Comparison of ENCODE assay signal across 11 cellular contexts in genomic region chr7:5541087-5541992, GRCh38. TPM values are rescaled to one million over a fixed set of nuclear protein-coding genes. Genes with fewer than 3 reads are reported as not detected.
DNase-seq lines count a peak whose midpoint lies in the region; ATAC-seq and TF ChIP-seq lines count a peak whose summit lies in the region.
"Had no signal": no experiment of that assay in that cellular context is flagged by ENCODE, and none has a peak within 500 bp of the region (broad histone marks: within the 10 kb centered on the region; RNA-seq: fewer than 3 reads in every experiment).

No MANE protein-coding gene starts in this region.

- DNase-seq in neuronal stem cell (ENCODE audit: low spot score) (no peak), body of pancreas (no peak), left ventricle myocardium superior (no peak), sigmoid colon (no peak)
- no peak for DNase-seq in effector memory CD4-positive, alpha-beta T cell
- DNase-seq: MG63, pancreas, Peyer's patch had no signal

- H4K8ac ChIP-seq in neuronal stem cell (ENCODE audit: low read depth, low read length): no peak overlapping the region

- H2AFZ ChIP-seq in neuronal stem cell (ENCODE audit: low read length): no peak overlapping the region

- peak overlapping the region; percentile 97 for H2AK5ac ChIP-seq in neuronal stem cell (ENCODE audit: low read depth, low read length)

- H3K4me1 ChIP-seq in neuronal stem cell (ENCODE audit: control insufficient read depth in 2 of 2, insufficient read depth in 1 of 2, low read depth in 1 of 2, low read length in 2 of 2) (no peaks in the 10 kb centered on the region), body of pancreas (peaks cover 2% of the 10 kb centered on the region), sigmoid colon (no peaks in the 10 kb centered on the region)
- H3K4me1 ChIP-seq in effector memory CD4-positive, alpha-beta T cell (ENCODE audit: control insufficient read depth, insufficient read depth, low read length, poor library complexity, severe bottlenecking): peaks cover 9% of the 10 kb centered on the region

- peak overlapping the region; percentile 22 for H2BK12ac ChIP-seq in neuronal stem cell (ENCODE audit: low read length)

- no peak overlapping the region for H3K4me3 ChIP-seq in neuronal stem cell (ENCODE audit: low read length in 2 of 2)
- H3K4me3 ChIP-seq in body of pancreas: no peak overlapping the region
- no peak overlapping the region for H3K4me3 ChIP-seq in effector memory CD4-positive, alpha-beta T cell (ENCODE audit: insufficient read depth, low read depth, low read length, poor library complexity, severe bottlenecking)
- H3K4me3 ChIP-seq in sigmoid colon: no peak overlapping the region
- H3K4me3 ChIP-seq: MG63, pancreas had no signal

- H3K27ac ChIP-seq in neuronal stem cell (replicated peaks; ENCODE audit: low read length): no peak overlapping the region
- H3K27ac ChIP-seq in body of pancreas: no peak overlapping the region
- H3K27ac ChIP-seq in effector memory CD4-positive, alpha-beta T cell (ENCODE audit: insufficient read depth, low read length, poor library complexity, severe bottlenecking): no peak overlapping the region
- no peak overlapping the region for H3K27ac ChIP-seq in sigmoid colon
- H3K27ac ChIP-seq: pancreas had no signal

- no peaks in the 10 kb centered on the region for H3K79me1 ChIP-seq in neuronal stem cell (ENCODE audit: low read depth, low read length)

- peak overlapping the region; percentile 76 for H3K18ac ChIP-seq in neuronal stem cell (ENCODE audit: low read length)

- peak overlapping the region; percentile 71 for H3K14ac ChIP-seq in neuronal stem cell (ENCODE audit: low read length)

- TF ChIP-seq CTCF in body of pancreas (IDR thresholded peaks at IDR 0.05) (no peak), sigmoid colon (IDR thresholded peaks at IDR 0.05) (no peak)

- TF ChIP-seq POLR2A in body of pancreas (IDR thresholded peaks at IDR 0.05): no peak
- TF ChIP-seq POLR2A in sigmoid colon (IDR thresholded peaks at IDR 0.05): no peak

- peak overlapping the region; percentile 21 for H3K9ac ChIP-seq in neuronal stem cell (ENCODE audit: low read depth, low read length, poor library complexity)

- ATAC-seq in GM18858 (IDR thresholded peaks at IDR 0.05; ENCODE audit: unreplicated experiment) (peak; percentile 49), GM21619 (IDR thresholded peaks at IDR 0.05; ENCODE audit: unreplicated experiment) (peak; percentile 61), HG03439 (IDR thresholded peaks at IDR 0.05; ENCODE audit: unreplicated experiment) (peak; percentile 77), body of pancreas (no peak), left ventricle myocardium superior (no peak)
- ATAC-seq: pancreas had no signal

- intact Hi-C loops in body of pancreas (cut with DNase I) (no loop called here), left ventricle myocardium superior (cut with micrococcal nuclease) (no loop called here), sigmoid colon (cut with DNase I) (no loop called here)

- peak overlapping the region; percentile 53 for H3K4ac ChIP-seq in neuronal stem cell (ENCODE audit: low read length)

- peaks cover 0 to 1% of the 10 kb centered on the region in 2 donors for H3K9me3 ChIP-seq in neuronal stem cell (replicated peaks in 1 of 2; ENCODE audit: control insufficient read depth in 2 of 2, insufficient read depth in 1 of 2, low read depth in 1 of 2, low read length in 2 of 2)
- no peaks in the 10 kb centered on the region for H3K9me3 ChIP-seq in body of pancreas
- no peaks in the 10 kb centered on the region for H3K9me3 ChIP-seq in effector memory CD4-positive, alpha-beta T cell (ENCODE audit: control insufficient read depth, low read length)
- H3K9me3 ChIP-seq in sigmoid colon: no peaks in the 10 kb centered on the region
- H3K9me3 ChIP-seq: MG63, pancreas, Peyer's patch had no signal

- no peak overlapping the region for H4K91ac ChIP-seq in neuronal stem cell (ENCODE audit: low read depth, low read length, poor library complexity)

- H2BK15ac ChIP-seq in neuronal stem cell (ENCODE audit: low read length): peak overlapping the region; percentile 96

- H3K27me3 ChIP-seq in neuronal stem cell (ENCODE audit: control insufficient read depth in 3 of 3, insufficient read depth in 3 of 3, low read depth in 1 of 3, low read length in 3 of 3): no peaks in the 10 kb centered on the region
- H3K27me3 ChIP-seq in body of pancreas: no peaks in the 10 kb centered on the region
- no peaks in the 10 kb centered on the region for H3K27me3 ChIP-seq in effector memory CD4-positive, alpha-beta T cell (replicated peaks; ENCODE audit: control insufficient read depth, insufficient read depth, low read length, poor library complexity, severe bottlenecking)
- no peaks in the 10 kb centered on the region for H3K27me3 ChIP-seq in sigmoid colon
- H3K27me3 ChIP-seq: MG63, pancreas, Peyer's patch had no signal

- H3K23ac ChIP-seq in neuronal stem cell (ENCODE audit: low read depth, low read length, poor library complexity): no peak overlapping the region

- H3K36me3 ChIP-seq in neuronal stem cell (replicated peaks in 1 of 2; ENCODE audit: control insufficient read depth in 2 of 2, insufficient read depth in 2 of 2, low read length in 2 of 2) (no peaks in the 10 kb centered on the region), body of pancreas (replicated peaks in 1 of 2; ENCODE audit: insufficient read depth in 1 of 2, low read depth in 2 of 2) (no peaks in the 10 kb centered on the region), sigmoid colon (no peaks in the 10 kb centered on the region)
- no peaks in the 10 kb centered on the region for H3K36me3 ChIP-seq in effector memory CD4-positive, alpha-beta T cell (ENCODE audit: control insufficient read depth, insufficient read depth, low read length)
- H3K36me3 ChIP-seq: MG63, pancreas, Peyer's patch had no signal

- peak overlapping the region; percentile 82 for H2BK5ac ChIP-seq in neuronal stem cell (ENCODE audit: low read length)

- H2BK120ac ChIP-seq in neuronal stem cell (ENCODE audit: low read depth, low read length): no peak overlapping the region

- TF ChIP-seq EP300 in sigmoid colon (IDR thresholded peaks at IDR 0.05): no peak

- WGBS in neuronal stem cell (ENCODE audit: extremely low coverage in 2 of 2, insufficient read length in 2 of 2, insufficient replicate concordance in 1 of 2), 2 donors: no CpG with 5 or more reads among the region's 22 CpGs
- WGBS in body of pancreas, 2 donors: 80 to 100% methylated on average over 1 to 22 of the region's 22 CpGs
- 83 to 86% methylated on average over 22 of the region's 22 CpGs for WGBS in sigmoid colon, 2 donors

- no peak overlapping the region for H3K4me2 ChIP-seq in neuronal stem cell (ENCODE audit: insufficient read depth, low read length, poor library complexity, severe bottlenecking)

RNA-seq across cellular contexts. Expression of gene ACTB, which starts 10.9 kb away (rescaled TPM):
- polyA plus RNA-seq in neuronal stem cell (2013, experiment 1 of 2): 6,691 TPM
- 6,867 TPM for polyA plus RNA-seq in neuronal stem cell (2013, experiment 2 of 2)
- 1,000 to 10,000 TPM; 1,033 to 1,984 TPM for total RNA-seq in body of pancreas
- 724 TPM for total RNA-seq in left ventricle myocardium superior
- 1,000 to 10,000 TPM; 3,643 to 7,981 (median 6,151) TPM for total RNA-seq in sigmoid colon
- polyA plus RNA-seq in sigmoid colon: 1,000 to 10,000 TPM; 3,244 to 5,818 (median 4,758) TPM

RNA-seq across cellular contexts. Expression of gene FBXL18, which starts 27.7 kb away (rescaled TPM):
- 5.1 TPM for polyA plus RNA-seq in neuronal stem cell (2013, experiment 1 of 2)
- polyA plus RNA-seq in neuronal stem cell (2013, experiment 2 of 2): 5.4 TPM
- 10 to 100 TPM in 1 of 2 donors, 1 to 10 TPM in 1; 5.2 to 11.5 TPM for total RNA-seq in body of pancreas
- total RNA-seq in left ventricle myocardium superior: 6.7 TPM
- 1 to 10 TPM; 3.0 to 7.5 (median 4.0) TPM for total RNA-seq in sigmoid colon
- 1 to 10 TPM in 2 of 3 donors, under 1 TPM in 1; 0.60 to 5.1 (median 2.1) TPM for polyA plus RNA-seq in sigmoid colon

RNA-seq across cellular contexts. Expression of gene FSCN1, which starts 51.3 kb away (rescaled TPM):
- polyA plus RNA-seq in neuronal stem cell (2013, experiment 1 of 2): 203 TPM
- 202 TPM for polyA plus RNA-seq in neuronal stem cell (2013, experiment 2 of 2)
- total RNA-seq in body of pancreas (10 to 100 TPM; 11.2 to 15.6 TPM), left ventricle myocardium superior (11.5 TPM), sigmoid colon (10 to 100 TPM; 20.1 to 27.8 (median 25.1) TPM)
- 10 to 100 TPM in 2 of 3 donors, 1 to 10 TPM in 1; 8.3 to 20.4 (median 13.2) TPM for polyA plus RNA-seq in sigmoid colon

Comparison
In these comparisons a context has a peak if more than half of its experiments do, and no peak if none do; other contexts are left out.
1. ATAC-seq: peak in GM18858 (single experiment), GM21619 (single experiment) and HG03439 (single experiment); none in body of pancreas (single experiment) and left ventricle myocardium superior (single experiment).